In the genomic region with DNA sequence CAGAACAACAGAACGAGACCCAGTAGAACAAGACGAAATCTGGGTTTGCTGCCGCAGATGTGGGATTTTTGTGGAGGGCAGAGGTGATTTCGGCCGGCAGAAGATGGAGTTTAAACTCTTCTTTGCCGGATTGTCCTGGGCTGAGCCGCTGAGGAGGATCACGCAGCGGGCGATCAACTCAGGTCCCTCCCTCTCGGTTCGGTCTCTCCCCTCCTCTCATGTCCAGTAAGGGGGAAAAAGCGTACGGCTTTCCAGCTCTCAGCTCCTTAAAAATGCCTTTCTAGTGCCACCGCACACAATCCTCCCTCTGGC, we compare ENCODE assay signal across 8 cellular contexts. TPM values are rescaled to one million over a fixed set of nuclear protein-coding genes. Genes with fewer than 3 reads are reported as not detected.
DNase-seq lines count a peak whose midpoint lies in the region; ATAC-seq and TF ChIP-seq lines count a peak whose summit lies in the region.

No MANE protein-coding gene starts in this region.

- H3K27me3 Mint-ChIP-seq in Calu3 (ENCODE audit: unreplicated experiment) (no peaks in the 10 kb centered on the region), endothelial cell (ENCODE audit: unreplicated experiment) (peaks cover 2% of the 10 kb centered on the region)

- peak overlapping the region; percentile 81 for H3K27ac ChIP-seq in OCI-LY7 (ENCODE audit: low read depth, low read length, poor library complexity, severe bottlenecking)
- H3K27ac ChIP-seq in neuronal stem cell (replicated peaks; ENCODE audit: low read length) = peak overlapping the region; percentile 86

- H3K79me1 ChIP-seq in neuronal stem cell (ENCODE audit: low read depth, low read length) = peaks cover 8% of the 10 kb centered on the region

- POLR2A ChIA-PET in OCI-LY7 (lab: Charles Lee) = interaction anchor here (1.3 kb wide), 1 partner anchor 19 kb away, joined by 5 read pairs; no protein-coding TSS in a partner anchor

- CTCF ChIA-PET in Calu3 (lab: Charles Lee) = interaction anchor here (0.6 to 1.4 kb wide), 3 partner anchors 23 to 185 kb away, joined by 3 to 5 read pairs (median 3); no protein-coding TSS in a partner anchor
- CTCF ChIA-PET in OCI-LY7 (lab: Charles Lee; ENCODE audit: unreplicated experiment) = no interaction called here

- H3K36me3 Mint-ChIP-seq in Calu3 (ENCODE audit: insufficient read depth, unreplicated experiment) (peaks cover 29% of the 10 kb centered on the region), endothelial cell (ENCODE audit: low read depth, unreplicated experiment) (peaks cover 28% of the 10 kb centered on the region)

- H3K79me2 ChIP-seq in OCI-LY7 (ENCODE audit: insufficient read depth, low read depth, low read length) = peaks cover 71% of the 10 kb centered on the region

- no peak overlapping the region for H2BK12ac ChIP-seq in neuronal stem cell (ENCODE audit: low read length)

- BruUV-seq in Calu3 (replicated peaks; lab: Mats Ljungman, UMichigan) (no TSS peak), OCI-LY7 (replicated peaks; lab: Mats Ljungman, UMichigan) (no TSS peak)

- H2AFZ ChIP-seq in OCI-LY7 (ENCODE audit: low read length) = no peak overlapping the region
- peak overlapping the region; percentile 65 for H2AFZ ChIP-seq in neuronal stem cell (ENCODE audit: low read length)

- H3K4me3 Mint-ChIP-seq in Calu3 (ENCODE audit: low read depth, unreplicated experiment) (no peak overlapping the region), endothelial cell (ENCODE audit: unreplicated experiment) (peak overlapping the region; percentile 94)

- H3K18ac ChIP-seq in neuronal stem cell (ENCODE audit: low read length) = peak overlapping the region; percentile 81

- intact Hi-C loops in Calu3 (cut with micrococcal nuclease; ENCODE audit: unreplicated experiment) = loop anchor here (5.0 kb wide), 1 partner anchor 227 kb away; no protein-coding TSS in a partner anchor
- intact Hi-C loops in OCI-LY7 (cut with micrococcal nuclease; ENCODE audit: unreplicated experiment) = no loop called here

- H3K36me3 ChIP-seq in OCI-LY7 (ENCODE audit: insufficient read depth, low read length) = peaks cover 62% of the 10 kb centered on the region
- H3K36me3 ChIP-seq in neuronal stem cell (replicated peaks in 1 of 2; ENCODE audit: control insufficient read depth in 2 of 2, insufficient read depth in 2 of 2, low read length in 2 of 2) = peaks cover 0 to 46% of the 10 kb centered on the region in 2 donors

- no peak overlapping the region for H2BK15ac ChIP-seq in neuronal stem cell (ENCODE audit: low read length)

- H3K9me3 Mint-ChIP-seq in Calu3 (ENCODE audit: low read depth, unreplicated experiment) (no peaks in the 10 kb centered on the region), endothelial cell (ENCODE audit: unreplicated experiment) (no peaks in the 10 kb centered on the region)

- H3K4me1 ChIP-seq in OCI-LY7 (ENCODE audit: insufficient read depth, low read length, poor library complexity, severe bottlenecking) = peaks cover 36% of the 10 kb centered on the region
- H3K4me1 ChIP-seq in neuronal stem cell (ENCODE audit: control insufficient read depth in 2 of 2, insufficient read depth in 1 of 2, low read depth in 1 of 2, low read length in 2 of 2) = peaks cover 4 to 10% of the 10 kb centered on the region in 2 donors

- no peaks in the 10 kb centered on the region for H3K9me2 ChIP-seq in OCI-LY7 (ENCODE audit: insufficient read depth, low read length)

- peak overlapping the region; percentile 84 for H3K4me2 ChIP-seq in OCI-LY7 (ENCODE audit: low read length)
- peak overlapping the region; percentile 91 for H3K4me2 ChIP-seq in neuronal stem cell (ENCODE audit: insufficient read depth, low read length, poor library complexity, severe bottlenecking)

- H3K23ac ChIP-seq in neuronal stem cell (ENCODE audit: low read depth, low read length, poor library complexity) = no peak overlapping the region

- peak overlapping the region; percentile 79 for H2BK5ac ChIP-seq in neuronal stem cell (ENCODE audit: low read length)

- no peak overlapping the region for H2BK120ac ChIP-seq in neuronal stem cell (ENCODE audit: low read depth, low read length)

- DNase-seq in Calu3 = no peak
- no peak for DNase-seq in OCI-LY7 (ENCODE audit: low spot score)
- no peak for DNase-seq in endothelial cell (ENCODE audit: low spot score)
- peak; percentile 58 for DNase-seq in neuronal stem cell (ENCODE audit: low spot score)
- DNase-seq in NCI-H2081 (lab: John Stamatoyannopoulos, UW) = no peak

- H3K4me1 Mint-ChIP-seq in Calu3 (ENCODE audit: low read depth, unreplicated experiment) = no peaks in the 10 kb centered on the region
- H3K4me1 Mint-ChIP-seq in endothelial cell (ENCODE audit: unreplicated experiment) = peaks cover 20% of the 10 kb centered on the region

- H3K27ac Mint-ChIP-seq in Calu3 (ENCODE audit: unreplicated experiment) (peak overlapping the region; percentile 97), endothelial cell (ENCODE audit: unreplicated experiment) (peak overlapping the region; percentile 82)

- H3K4ac ChIP-seq in neuronal stem cell (ENCODE audit: low read length) = no peak overlapping the region

- H4K20me1 ChIP-seq in OCI-LY7 (ENCODE audit: insufficient read depth, low read length) = peaks cover 6% of the 10 kb centered on the region

- TF ChIP-seq CTCF in Calu3 (IDR thresholded peaks at IDR 0.05; ENCODE audit: unreplicated experiment) (no peak), OCI-LY7 (conservative IDR thresholded peaks at IDR 0.05; ENCODE audit: low read length) (no peak), endothelial cell (IDR thresholded peaks at IDR 0.05; ENCODE audit: unreplicated experiment) (no peak)

- no peak overlapping the region for H4K91ac ChIP-seq in neuronal stem cell (ENCODE audit: low read depth, low read length, poor library complexity)

- no CpG with 5 or more reads among the region's 15 CpGs for WGBS in neuronal stem cell (ENCODE audit: extremely low coverage in 2 of 2, insufficient read length in 2 of 2, insufficient replicate concordance in 1 of 2), 2 donors

- no peak overlapping the region for H4K8ac ChIP-seq in neuronal stem cell (ENCODE audit: low read depth, low read length)

- H3K9me3 ChIP-seq in OCI-LY7 (ENCODE audit: low read length) (no peaks in the 10 kb centered on the region), neuronal stem cell (replicated peaks in 1 of 2; ENCODE audit: control insufficient read depth in 2 of 2, insufficient read depth in 1 of 2, low read depth in 1 of 2, low read length in 2 of 2) (no peaks in the 10 kb centered on the region)

- H3K27me3 ChIP-seq in neuronal stem cell (ENCODE audit: control insufficient read depth in 3 of 3, insufficient read depth in 3 of 3, low read depth in 1 of 3, low read length in 3 of 3) = no peaks in the 10 kb centered on the region

- ATAC-seq in GM19467 (IDR thresholded peaks at IDR 0.05; ENCODE audit: unreplicated experiment) (no peak), GM19463 (IDR thresholded peaks at IDR 0.05; ENCODE audit: unreplicated experiment) (no peak), HG03469 (IDR thresholded peaks at IDR 0.05; ENCODE audit: unreplicated experiment) (no peak)

- H3K14ac ChIP-seq in neuronal stem cell (ENCODE audit: low read length) = no peak overlapping the region

- H3K4me3 ChIP-seq in OCI-LY7 (ENCODE audit: low read depth, low read length, poor library complexity, severe bottlenecking) = peak overlapping the region; percentile 80
- peak overlapping the region; percentile 89 to 96 for H3K4me3 ChIP-seq in neuronal stem cell (ENCODE audit: low read length in 2 of 2)

- H2AK5ac ChIP-seq in neuronal stem cell (ENCODE audit: low read depth, low read length) = no peak overlapping the region

- H3K9ac ChIP-seq in neuronal stem cell (ENCODE audit: low read depth, low read length, poor library complexity) = peak overlapping the region; percentile 85

RNA-seq across cellular contexts. Expression of gene PHF12, which starts 2.5 kb away (rescaled TPM):
- 54.0 and 57.6 TPM in 2 replicates for total RNA-seq in Calu3 (2022)
- 40.6 and 43.2 TPM in 2 replicates for total RNA-seq in OCI-LY7 (2014; rRNA removed; shearing (Covaris generic))
- total RNA-seq in OCI-LY7 (2022) = 62.5 and 66.7 TPM in 2 replicates
- 56.1 TPM for total RNA-seq in endothelial cell (ENCODE audit: unreplicated experiment)
- 24.9 TPM for polyA plus RNA-seq in neuronal stem cell (2013, experiment 1 of 2)
- polyA plus RNA-seq in neuronal stem cell (2013, experiment 2 of 2) = 24.3 TPM

RNA-seq across cellular contexts. Expression of gene DHRS13, which starts 46.0 kb away (rescaled TPM):
- total RNA-seq in Calu3 (2022) = 19.2 and 23.2 TPM in 2 replicates
- total RNA-seq in OCI-LY7 (2014; rRNA removed; shearing (Covaris generic)) = 27.1 and 28.4 TPM in 2 replicates
- 27.2 and 29.2 TPM in 2 replicates for total RNA-seq in OCI-LY7 (2022)
- 8.2 TPM for total RNA-seq in endothelial cell (ENCODE audit: unreplicated experiment)
- polyA plus RNA-seq in neuronal stem cell (2013, experiment 1 of 2) = 15.4 TPM
- polyA plus RNA-seq in neuronal stem cell (2013, experiment 2 of 2) = 14.5 TPM

RNA-seq across cellular contexts. Expression of gene FLOT2, which starts 51.3 kb away (rescaled TPM):
- total RNA-seq in Calu3 (2022) (152 and 155 TPM in 2 replicates), OCI-LY7 (2022) (110 and 122 TPM in 2 replicates), endothelial cell (ENCODE audit: unreplicated experiment) (156 TPM)
- total RNA-seq in OCI-LY7 (2014; rRNA removed; shearing (Covaris generic)) = 43.5 and 46.5 TPM in 2 replicates
- 95.3 TPM for polyA plus RNA-seq in neuronal stem cell (2013, experiment 1 of 2)
- polyA plus RNA-seq in neuronal stem cell (2013, experiment 2 of 2) = 94.8 TPM

RNA-seq across cellular contexts. Expression of gene SEZ6, which starts 57.0 kb away (rescaled TPM):
- total RNA-seq in Calu3 (2022) (not detected in 2 replicates), OCI-LY7 (2022) (0.53 TPM in 1 of 2 replicates, not detected in the other), endothelial cell (ENCODE audit: unreplicated experiment) (0.10 TPM)
- not detected in 2 replicates for total RNA-seq in OCI-LY7 (2014; rRNA removed; shearing (Covaris generic))
- 0.04 TPM for polyA plus RNA-seq in neuronal stem cell (2013, experiment 1 of 2)
- 0.04 TPM for polyA plus RNA-seq in neuronal stem cell (2013, experiment 2 of 2)
